ENCODE assay signal across 19 cellular contexts in genomic region chr12:119686355-119686754, GRCh38.
"Had no signal": no experiment of that assay in that cellular context is flagged by ENCODE, and none has a peak within 500 bp of the region (broad histone marks: within the 10 kb centered on the region; RNA-seq: fewer than 3 reads in every experiment).

No MANE protein-coding gene starts in this region.

- ATAC-seq: activated CD4-positive, alpha-beta T cell treated with anti-CD3 and anti-CD28 coated beads for 36 hours; activated T-cell treated with anti-CD3 and anti-CD28 coated beads, Interleukin-2, amount 50 U/mL, for 72 hours; gastrocnemius medialis; stimulated activated naive CD8-positive, alpha-beta T cell treated with anti-CD3 and anti-CD28 coated beads, Interleukin-15, amount 100 ng/mL, for 72 hours had no signal

- H3K4me3 Mint-ChIP-seq: activated CD4-positive, alpha-beta memory T cell treated with anti-CD3 and anti-CD28 coated beads, Interleukin-2, amount 10 ng/mL, durations not matched to agents 7 days and 5 days; activated CD4-positive, alpha-beta T cell treated with anti-CD3 and anti-CD28 coated beads for 36 hours; activated naive CD8-positive, alpha-beta T cell treated with anti-CD3 and anti-CD28 coated beads, Interleukin-2, amount 10 ng/mL, durations not matched to agents 7 days and 5 days; activated T-cell treated with anti-CD3 and anti-CD28 coated beads, Interleukin-2, amount 50 U/mL, for 72 hours; naive B cell; stimulated activated naive CD8-positive, alpha-beta T cell treated with anti-CD3 and anti-CD28 coated beads, Interleukin-15, amount 100 ng/mL, for 72 hours had no signal

- H3K9me3 ChIP-seq: breast epithelium, gastrocnemius medialis, heart right ventricle, prostate gland, tibial artery had no signal

- H3K27ac ChIP-seq: prostate gland, tibial artery had no signal

- H3K4me3 ChIP-seq: breast epithelium, gastrocnemius medialis, heart right ventricle, prostate gland, tibial artery had no signal

- H3K4me1 ChIP-seq: breast epithelium, prostate gland, tibial artery had no signal

- H3K36me3 Mint-ChIP-seq: naive B cell had no signal

- H3K27me3 Mint-ChIP-seq: activated CD4-positive, alpha-beta memory T cell treated with anti-CD3 and anti-CD28 coated beads, Interleukin-2, amount 10 ng/mL, durations not matched to agents 7 days and 5 days; activated CD4-positive, alpha-beta T cell treated with anti-CD3 and anti-CD28 coated beads for 36 hours; activated naive CD8-positive, alpha-beta T cell treated with anti-CD3 and anti-CD28 coated beads, Interleukin-2, amount 10 ng/mL, durations not matched to agents 7 days and 5 days; naive B cell; stimulated activated naive CD8-positive, alpha-beta T cell treated with anti-CD3 and anti-CD28 coated beads, Interleukin-15, amount 100 ng/mL, for 72 hours had no signal

- H3K27me3 ChIP-seq: breast epithelium, gastrocnemius medialis, heart right ventricle, tibial artery had no signal

- H3K9me3 Mint-ChIP-seq: activated CD4-positive, alpha-beta memory T cell treated with anti-CD3 and anti-CD28 coated beads, Interleukin-2, amount 10 ng/mL, durations not matched to agents 7 days and 5 days; activated naive CD8-positive, alpha-beta T cell treated with anti-CD3 and anti-CD28 coated beads, Interleukin-2, amount 10 ng/mL, durations not matched to agents 7 days and 5 days; activated T-cell treated with anti-CD3 and anti-CD28 coated beads, Interleukin-2, amount 50 U/mL, for 72 hours; naive B cell; stimulated activated naive CD8-positive, alpha-beta T cell treated with anti-CD3 and anti-CD28 coated beads, Interleukin-15, amount 100 ng/mL, for 72 hours had no signal

- FAIRE-seq: endothelial cell of umbilical vein had no signal

- H3K27ac Mint-ChIP-seq: activated CD4-positive, alpha-beta memory T cell treated with anti-CD3 and anti-CD28 coated beads, Interleukin-2, amount 10 ng/mL, durations not matched to agents 7 days and 5 days; activated CD4-positive, alpha-beta T cell treated with anti-CD3 and anti-CD28 coated beads for 36 hours; activated T-cell treated with anti-CD3 and anti-CD28 coated beads, Interleukin-2, amount 50 U/mL, for 72 hours had no signal

- DNase-seq: activated CD4-positive, alpha-beta memory T cell treated with anti-CD3 and anti-CD28 coated beads, Interleukin-2, amount 10 ng/mL, durations not matched to agents 7 days and 5 days; activated CD4-positive, alpha-beta T cell treated with anti-CD3 and anti-CD28 coated beads for 36 hours; activated gamma-delta T cell treated with Interleukin-2 at 50 U/mL for 16 hours; activated naive CD8-positive, alpha-beta T cell treated with anti-CD3 and anti-CD28 coated beads, Interleukin-2, amount 10 ng/mL, durations not matched to agents 7 days and 5 days; activated T-cell treated with anti-CD3 and anti-CD28 coated beads, Interleukin-2, amount 50 U/mL, for 72 hours; aorta; gastrocnemius medialis; heart right ventricle; islet precursor cell; naive B cell; nucleus accumbens; stimulated activated CD4-positive, alpha-beta T cell treated with anti-CD3 and anti-CD28 coated beads, Interleukin-2, amount 100 ng/mL, for 48 hours; stimulated activated CD8-positive, alpha-beta memory T cell treated with anti-CD3 and anti-CD28 coated beads, Interleukin-4, amount 100 ng/mL, for 48 hours; stimulated activated naive CD8-positive, alpha-beta T cell treated with anti-CD3 and anti-CD28 coated beads, Interleukin-15, amount 100 ng/mL, for 72 hours; WERI-Rb-1 had no signal

- H3K36me3 ChIP-seq: breast epithelium, prostate gland had no signal
